16 cellular contexts compared by ENCODE assay signal in the genomic region with DNA sequence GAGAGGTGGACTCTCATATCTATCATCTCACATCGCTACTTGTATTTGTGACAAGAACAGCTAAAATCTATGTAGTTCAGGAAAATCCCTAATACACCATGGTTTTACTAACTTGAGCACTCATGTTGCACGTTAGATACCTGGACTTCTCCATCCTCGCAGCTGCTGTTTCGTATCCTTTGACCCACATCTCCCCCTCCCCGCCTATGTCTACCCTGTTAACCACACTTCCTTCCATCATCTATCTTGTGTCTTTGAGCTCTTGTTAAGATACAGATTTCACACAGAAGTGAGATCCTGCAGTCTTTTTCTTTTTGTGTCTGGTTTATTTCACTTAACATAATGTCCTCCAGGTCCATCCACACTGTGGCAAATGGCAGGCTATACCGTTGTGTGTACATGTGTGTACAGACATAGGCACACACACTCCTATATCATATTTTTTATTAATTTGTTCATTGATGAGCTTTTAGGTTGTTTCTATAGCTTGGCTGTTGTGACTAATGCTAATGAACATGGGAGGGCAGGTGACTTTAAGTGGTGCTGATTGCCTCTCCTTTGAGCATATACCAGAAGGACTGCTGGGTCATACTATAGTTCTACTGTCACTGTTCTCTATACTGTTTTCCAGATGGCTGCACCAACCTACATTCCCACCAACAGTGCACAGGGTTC.
A peak's percentile ranks its signal among the peaks of the same experiment; 100 is the strongest.
DNase-seq lines count a peak whose midpoint lies in the region; ATAC-seq lines count a peak whose summit lies in the region.
"Had no signal": no experiment of that assay in that cellular context is flagged by ENCODE, and none has a peak within 500 bp of the region (broad histone marks: within the 10 kb centered on the region; RNA-seq: fewer than 3 reads in every experiment).

No MANE protein-coding gene starts in this region.

- H3K4me3 ChIP-seq in CD4-positive, CD25-positive, alpha-beta regulatory T cell (ENCODE audit: low read depth, low read length) = peak overlapping the region; percentile 42
- H3K4me3 ChIP-seq in Jurkat, Clone E6-1 (ENCODE audit: low read length) = no peak overlapping the region
- H3K4me3 ChIP-seq: cardiac muscle cell, GM23248 had no signal

- no peaks in the 10 kb centered on the region for H3K36me3 ChIP-seq in CD4-positive, CD25-positive, alpha-beta regulatory T cell (ENCODE audit: control insufficient read depth, insufficient read depth, low read length)
- H3K36me3 ChIP-seq: cardiac muscle cell had no signal

- H3K4me1 Mint-ChIP-seq in CD4-positive, CD25-positive, alpha-beta regulatory T cell = peaks cover 18 to 27% (median 23%) of the 10 kb centered on the region in 4 donors
- peaks cover 23 to 28% of the 10 kb centered on the region in 2 donors for H3K4me1 Mint-ChIP-seq in effector memory CD8-positive, alpha-beta T cell (ENCODE audit: low read depth in 2 of 2)

- H3K27ac Mint-ChIP-seq in CD4-positive, CD25-positive, alpha-beta regulatory T cell = peak overlapping the region in 2 of 3 donors; percentile 8 to 81
- H3K27ac Mint-ChIP-seq in effector memory CD8-positive, alpha-beta T cell = peak overlapping the region in 1 of 2 donors; percentile 3

- H3K36me3 Mint-ChIP-seq in CD4-positive, CD25-positive, alpha-beta regulatory T cell = peaks cover 12% of the 10 kb centered on the region
- no peaks in the 10 kb centered on the region for H3K36me3 Mint-ChIP-seq in effector memory CD8-positive, alpha-beta T cell (ENCODE audit: insufficient read depth)

- H3K27ac ChIP-seq in CD4-positive, CD25-positive, alpha-beta regulatory T cell (ENCODE audit: insufficient read depth, low read length, poor library complexity, severe bottlenecking) = peak overlapping the region; percentile 28
- H3K27ac ChIP-seq: cardiac muscle cell, GM23248, HL-60 had no signal

- H3K4me1 ChIP-seq in CD4-positive, CD25-positive, alpha-beta regulatory T cell (ENCODE audit: control insufficient read depth, insufficient read depth, low read length, poor library complexity, severe bottlenecking) = peaks cover 19% of the 10 kb centered on the region

- peak in 2 of 3 donors; percentile 32 to 67 for DNase-seq in CD4-positive, CD25-positive, alpha-beta regulatory T cell
- DNase-seq in Jurkat, Clone E6-1 (ENCODE audit: low read depth, low spot score) = peak; percentile 68
- no peak for DNase-seq in effector memory CD8-positive, alpha-beta T cell
- no peak for DNase-seq in GM03348 (ENCODE audit: low spot score)
- DNase-seq in NCI-H2196 (lab: John Stamatoyannopoulos, UW; ENCODE audit: unreplicated experiment) = no peak
- DNase-seq: activated naive CD4-positive, alpha-beta T cell; DMS53; GM23248; NCI-H2029 treated with DMSO at 0.1 percent for 48 hours; NCI-H774; trophoblast cell had no signal

- no peaks in the 10 kb centered on the region for H3K27me3 ChIP-seq in CD4-positive, CD25-positive, alpha-beta regulatory T cell (ENCODE audit: control insufficient read depth, insufficient read depth, low read length)
- H3K27me3 ChIP-seq: cardiac muscle cell had no signal

- peaks cover 0 to 4% (median 0%) of the 10 kb centered on the region in 7 donors for H3K9me3 Mint-ChIP-seq in CD4-positive, CD25-positive, alpha-beta regulatory T cell
- H3K9me3 Mint-ChIP-seq in effector memory CD8-positive, alpha-beta T cell = no peaks in the 10 kb centered on the region

- ATAC-seq in CD4-positive, CD25-positive, alpha-beta regulatory T cell (ENCODE audit: low read depth in 2 of 2) = peak; percentile 86 to 89
- peak; percentile 63 for ATAC-seq in GM19372 (IDR thresholded peaks at IDR 0.05; ENCODE audit: low read depth, unreplicated experiment)
- ATAC-seq in effector memory CD8-positive, alpha-beta T cell (replicated peaks) = peak; percentile 94
- no peak for ATAC-seq in HG03045 (IDR thresholded peaks at IDR 0.05; ENCODE audit: unreplicated experiment)
- no peak for ATAC-seq in GM18517 (IDR thresholded peaks at IDR 0.05; ENCODE audit: unreplicated experiment)

- no peaks in the 10 kb centered on the region for H3K9me3 ChIP-seq in CD4-positive, CD25-positive, alpha-beta regulatory T cell (ENCODE audit: control insufficient read depth in 2 of 2, low read length in 2 of 2)

- peak overlapping the region in 2 of 4 donors; percentile 14 to 32 for H3K4me3 Mint-ChIP-seq in CD4-positive, CD25-positive, alpha-beta regulatory T cell
- peak overlapping the region; percentile 24 to 36 for H3K4me3 Mint-ChIP-seq in effector memory CD8-positive, alpha-beta T cell

- H3K27me3 Mint-ChIP-seq in CD4-positive, CD25-positive, alpha-beta regulatory T cell = no peaks in the 10 kb centered on the region
- H3K27me3 Mint-ChIP-seq in effector memory CD8-positive, alpha-beta T cell = no peaks in the 10 kb centered on the region

Comparison
In these comparisons a context has a peak if more than half of its experiments do, and no peak if none do; other contexts are left out.
1. ATAC-seq: peak in CD4-positive, CD25-positive, alpha-beta regulatory T cell (2 of 2), GM19372 (single experiment) and effector memory CD8-positive, alpha-beta T cell (single experiment); none in HG03045 (single experiment) and GM18517 (single experiment).
2. DNase-seq: peak in CD4-positive, CD25-positive, alpha-beta regulatory T cell (2 of 3) and Jurkat, Clone E6-1 (single experiment); none in effector memory CD8-positive, alpha-beta T cell (0 of 3), GM03348 (single experiment) and NCI-H2196 (single experiment).